Comparison of ENCODE assay signal across 1 cellular context in the genomic region with DNA sequence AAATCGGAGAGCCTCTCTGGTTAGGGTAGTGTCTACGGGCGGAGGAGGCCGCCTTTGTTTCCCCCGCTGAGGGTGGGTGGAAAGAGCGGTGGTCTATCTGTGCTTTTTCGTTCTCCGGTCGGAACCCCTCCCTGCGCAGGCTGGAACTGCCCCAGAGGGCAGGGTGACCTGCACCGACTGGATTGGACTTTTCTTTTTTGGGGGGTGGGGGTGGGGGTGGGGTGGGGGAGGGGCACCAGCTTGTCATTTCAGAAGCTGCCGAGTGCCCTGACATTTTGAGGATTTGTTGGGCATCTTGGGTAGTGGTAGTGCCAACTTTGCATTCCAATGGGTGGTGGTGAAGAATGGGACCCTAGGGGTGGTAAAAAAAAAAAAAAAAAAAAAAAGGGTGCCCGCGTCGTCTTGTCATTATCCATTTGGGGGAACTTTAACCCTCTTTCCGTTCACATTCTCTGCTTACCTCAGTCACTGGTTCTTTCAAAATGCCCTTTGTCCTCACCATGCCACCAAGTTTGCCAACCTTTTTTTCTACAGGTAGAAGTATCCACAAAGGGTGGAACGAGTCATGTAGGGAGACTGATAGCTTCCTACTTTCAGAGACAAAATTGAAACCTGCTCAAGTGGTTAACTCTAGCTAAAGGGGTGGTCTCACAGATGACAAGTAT.
TF ChIP-seq lines count a peak whose summit lies in the region.

No MANE protein-coding gene starts in this region.

TF ChIP-seq in A549, 52 proteins besides CTCF, POLR2A, EP300 and RAD21 (continued from another document):
- TF ChIP-seq, protein P1, sequence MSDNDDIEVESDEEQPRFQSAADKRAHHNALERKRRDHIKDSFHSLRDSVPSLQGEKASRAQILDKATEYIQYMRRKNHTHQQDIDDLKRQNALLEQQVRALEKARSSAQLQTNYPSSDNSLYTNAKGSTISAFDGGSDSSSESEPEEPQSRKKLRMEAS (IDR thresholded peaks at IDR 0.05): no peak
- TF ChIP-seq, protein P2, sequence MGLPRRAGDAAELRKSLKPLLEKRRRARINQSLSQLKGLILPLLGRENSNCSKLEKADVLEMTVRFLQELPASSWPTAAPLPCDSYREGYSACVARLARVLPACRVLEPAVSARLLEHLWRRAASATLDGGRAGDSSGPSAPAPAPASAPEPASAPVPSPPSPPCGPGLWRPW (IDR thresholded peaks at IDR 0.05): no peak
- TF ChIP-seq CBX8 (IDR thresholded peaks at IDR 0.05) (no peak), NR3C1 (IDR thresholded peaks at IDR 0.05) (no peak), FOXS1 (CRISPR knock-in tag; IDR thresholded peaks at IDR 0.05) (no peak), POLR2AphosphoS2 (conservative IDR thresholded peaks at IDR 0.05; ENCODE audit: low read length) (no peak), ZC3H11A (IDR thresholded peaks at IDR 0.05) (no peak), MAFK (IDR thresholded peaks at IDR 0.05; ENCODE audit: partially characterized antibody) (no peak), CEBPB (IDR thresholded peaks at IDR 0.05) (no peak), SREBF2 (IDR thresholded peaks at IDR 0.05) (no peak)
TF ChIP-seq in A549: peak in this region for 0.
